9 cellular contexts compared by ENCODE assay signal in genomic region chr12:123714302-123714627, GRCh38. TPM values are rescaled to one million over a fixed set of nuclear protein-coding genes. Genes with fewer than 3 reads are reported as not detected.
A peak's percentile ranks its signal among the peaks of the same experiment; 100 is the strongest.
DNase-seq lines count a peak whose midpoint lies in the region; ATAC-seq and TF ChIP-seq lines count a peak whose summit lies in the region.
"Had no signal": no experiment of that assay in that cellular context is flagged by ENCODE, and none has a peak within 500 bp of the region (broad histone marks: within the 10 kb centered on the region; RNA-seq: fewer than 3 reads in every experiment).

No MANE protein-coding gene starts in this region.

- H3K4me3 ChIP-seq in AG04449 (ENCODE audit: low read depth, low read length), result peak overlapping the region; percentile 1; the same call in 1 of the 2 replicates

- no peak for DNase-seq in AG04449 (ENCODE audit: low read depth, low spot score)
- DNase-seq in activated CD4-positive, alpha-beta T cell treated with anti-CD3 and anti-CD28 coated beads for 4 hours, result peak; percentile 12 to 24
- peak; percentile 9 for DNase-seq in medulla oblongata (ENCODE audit: extremely low spot score)
- no peak for DNase-seq in GM19238 (ENCODE audit: insufficient read length, low spot score)
- DNase-seq in mesenteric fat pad (ENCODE audit: low spot score), result no peak
- DNase-seq: NCI-H1930 had no signal

- POLR2A ChIA-PET in AG04449 (lab: Yijun Ruan, JAX), result interaction anchor here (0.6 kb wide), 1 partner anchor 24 kb away, joined by 3 read pairs; no protein-coding TSS in a partner anchor

- ATAC-seq in GM18861 (IDR thresholded peaks at IDR 0.05; ENCODE audit: unreplicated experiment) (peak; percentile 31), HG03025 (IDR thresholded peaks at IDR 0.05; ENCODE audit: low FRiP score, unreplicated experiment) (no peak), GM18867 (IDR thresholded peaks at IDR 0.05; ENCODE audit: unreplicated experiment) (no peak)

- TF ChIP-seq CTCF in AG04449 (IDR thresholded peaks at IDR 0.05; ENCODE audit: insufficient read depth, low read length, missing control alignments), result no peak

- CTCF ChIA-PET in AG04449 (lab: Yijun Ruan, JAX), result no interaction called here

RNA-seq across cellular contexts. Expression of gene ATP6V0A2, which starts 2.1 kb away (rescaled TPM):
- total RNA-seq in mesenteric fat pad, result 33.3 TPM

RNA-seq across cellular contexts. Expression of gene TCTN2, which starts 43.4 kb away (rescaled TPM):
- total RNA-seq in mesenteric fat pad, result 6.6 TPM

RNA-seq across cellular contexts. Expression of gene DNAH10, which starts 47.8 kb away (rescaled TPM):
- total RNA-seq in mesenteric fat pad, result 0.51 TPM

Comparison
In these comparisons a context has a peak if more than half of its experiments do, and no peak if none do; other contexts are left out.
1. DNase-seq: peak in activated CD4-positive, alpha-beta T cell treated with anti-CD3 and anti-CD28 coated beads for 4 hours (2 of 2) and medulla oblongata (single experiment); none in AG04449 (single experiment), GM19238 (single experiment) and mesenteric fat pad (single experiment).